ENCODE assay signal across 8 cellular contexts in genomic region chr11:3824714-3825472, GRCh38. TPM values are rescaled to one million over a fixed set of nuclear protein-coding genes. Genes with fewer than 3 reads are reported as not detected.
DNase-seq lines count a peak whose midpoint lies in the region; ATAC-seq and TF ChIP-seq lines count a peak whose summit lies in the region.

No MANE protein-coding gene starts in this region.

- H3K4me3 ChIP-seq in neutrophil (ENCODE audit: low read depth in 1 of 2, low read length in 1 of 2), result peak overlapping the region in 1 of 2 experiments; percentile 20

- no peaks in the 10 kb centered on the region for H3K27me3 Mint-ChIP-seq in type B pancreatic cell

- no peak overlapping the region for H3K27ac Mint-ChIP-seq in type B pancreatic cell

- H3K4me1 Mint-ChIP-seq in type B pancreatic cell (ENCODE audit: unreplicated experiment), result no peaks in the 10 kb centered on the region

- peak; percentile 18 for DNase-seq in NCI-H2029 (lab: John Stamatoyannopoulos, UW)
- DNase-seq in NCI-H2029 treated with DMSO at 0.1 percent for 48 hours (lab: John Stamatoyannopoulos, UW), result no peak
- peak; percentile 58 for DNase-seq in NCI-H460 (ENCODE audit: extremely low read depth, low read depth)
- peak; percentile 90 for DNase-seq in activated CD8-positive, alpha-beta memory T cell treated with anti-CD3 and anti-CD28 coated beads for 24 hours
- peak; percentile 86 to 91 for DNase-seq in erythroblast (lab: John Stamatoyannopoulos, UW)
- no peak for DNase-seq in type B pancreatic cell (ENCODE audit: extremely low spot score, unreplicated experiment)

- H3K4me3 Mint-ChIP-seq in type B pancreatic cell, result no peak overlapping the region

- peak; percentile 81 for ATAC-seq in HG02588 (IDR thresholded peaks at IDR 0.05; ENCODE audit: unreplicated experiment)

- no peaks in the 10 kb centered on the region for H3K27me3 ChIP-seq in neutrophil

- H3K9me3 ChIP-seq in neutrophil, result no peaks in the 10 kb centered on the region

- no peaks in the 10 kb centered on the region for H3K9me3 Mint-ChIP-seq in type B pancreatic cell

- H3K27ac ChIP-seq in neutrophil, result peak overlapping the region; percentile 98

- H3K36me3 ChIP-seq in neutrophil, result peaks cover 53% of the 10 kb centered on the region

- no peak for TF ChIP-seq POLR2A in erythroblast (IDR thresholded peaks at IDR 0.05; ENCODE audit: low read length)

- peak; percentile 98 for TF ChIP-seq CTCF in neutrophil (IDR thresholded peaks at IDR 0.05)
- peak; percentile 73 for TF ChIP-seq CTCF in type B pancreatic cell (conservative IDR thresholded peaks at IDR 0.05)

- H3K36me3 Mint-ChIP-seq in type B pancreatic cell, result peaks cover 32% of the 10 kb centered on the region

- H3K4me1 ChIP-seq in neutrophil (ENCODE audit: control insufficient read depth in 1 of 2, insufficient read depth in 1 of 2, low read depth in 1 of 2, low read length in 1 of 2), result peaks cover 58 to 61% of the 10 kb centered on the region in 2 experiments

RNA-seq across cellular contexts. Expression of gene RHOG, which starts 15.9 kb away (rescaled TPM):
- total RNA-seq in NCI-H460 (2014; rRNA removed; shearing (Covaris generic)), result 14.5 and 15.4 TPM in 2 replicates
- 7.1 and 7.4 TPM in 2 replicates for polyA plus RNA-seq in NCI-H460 (2014; cell fraction: nucleus; rRNA removed)
- total RNA-seq in type B pancreatic cell (ENCODE audit: low replicate concordance), result 30.8 and 42.9 TPM in 2 replicates

RNA-seq across cellular contexts. Expression of gene PGAP2, which starts 16.5 kb away (rescaled TPM):
- 14.0 and 16.8 TPM in 2 replicates for total RNA-seq in NCI-H460 (2014; rRNA removed; shearing (Covaris generic))
- 26.8 and 30.6 TPM in 2 replicates for polyA plus RNA-seq in NCI-H460 (2014; cell fraction: nucleus; rRNA removed)
- total RNA-seq in type B pancreatic cell (ENCODE audit: low replicate concordance), result 42.3 and 43.1 TPM in 2 replicates

RNA-seq across cellular contexts. Expression of gene NUP98, which starts 27.5 kb away (rescaled TPM):
- 82.8 and 96.9 TPM in 2 replicates for total RNA-seq in NCI-H460 (2014; rRNA removed; shearing (Covaris generic))
- 53.9 and 86.4 TPM in 2 replicates for polyA plus RNA-seq in NCI-H460 (2014; cell fraction: nucleus; rRNA removed)
- total RNA-seq in type B pancreatic cell (ENCODE audit: low replicate concordance), result 74.6 and 77.4 TPM in 2 replicates

RNA-seq across cellular contexts. Expression of gene STIM1, which starts 30.6 kb away (rescaled TPM):
- total RNA-seq in NCI-H460 (2014; rRNA removed; shearing (Covaris generic)), result 11.0 and 11.4 TPM in 2 replicates
- 13.5 and 32.4 TPM in 2 replicates for polyA plus RNA-seq in NCI-H460 (2014; cell fraction: nucleus; rRNA removed)
- total RNA-seq in type B pancreatic cell (ENCODE audit: low replicate concordance), result 38.9 and 53.3 TPM in 2 replicates

Comparison
In these comparisons a context has a peak if more than half of its experiments do, and no peak if none do; other contexts are left out.
1. DNase-seq: peak in NCI-H2029 (single experiment), NCI-H460 (single experiment), activated CD8-positive, alpha-beta memory T cell treated with anti-CD3 and anti-CD28 coated beads for 24 hours (single experiment) and erythroblast (2 of 2); none in NCI-H2029 treated with DMSO at 0.1 percent for 48 hours (single experiment) and type B pancreatic cell (single experiment).